In genomic region chr4:21946858-21947257, GRCh38 we compare ENCODE assay signal across 35 cellular contexts. TPM values are rescaled to one million over a fixed set of nuclear protein-coding genes. Genes with fewer than 3 reads are reported as not detected.
"Had no signal": no experiment of that assay in that cellular context is flagged by ENCODE, and none has a peak within 500 bp of the region (broad histone marks: within the 10 kb centered on the region; RNA-seq: fewer than 3 reads in every experiment).

No MANE protein-coding gene starts in this region.

- H3K36me3 Mint-ChIP-seq: activated naive CD8-positive, alpha-beta T cell treated with anti-CD3 and anti-CD28 coated beads for 36 hours; mesothelial cell of epicardium had no signal

- H3K4me1 Mint-ChIP-seq: activated naive CD8-positive, alpha-beta T cell treated with anti-CD3 and anti-CD28 coated beads for 36 hours had no signal

- H3K4me3 Mint-ChIP-seq: activated naive CD4-positive, alpha-beta T cell treated with anti-CD3 and anti-CD28 coated beads for 36 hours; activated naive CD8-positive, alpha-beta T cell treated with anti-CD3 and anti-CD28 coated beads for 36 hours; activated T-helper 1 cell treated with anti-CD3 and anti-CD28 coated beads, Interleukin-12 subunit alpha, Interleukin-12 subunit beta, Interleukin-2, Interleukin-4 antibody, amounts not matched to agents 30 ng/mL and 10 ng/mL and 1 ng/mL, durations not matched to agents 14 hours and 24 hours and 36 hours; naive thymus-derived CD4-positive, alpha-beta T cell; stimulated activated naive B cell treated with anti-CD40 and anti-IgM and Interleukin-4, amounts not matched to agents 10 μg/mL and 1 μg/mL and 100 μg/mL, for 72 hours; T-helper 1 cell treated with Interleukin-12 subunit alpha and Interleukin-12 subunit beta and Interleukin-4 antibody, amounts not matched to agents 30 μg/mL and 1 μg/mL, for 36 hours had no signal

- DNase-seq: activated CD4-positive, alpha-beta T cell treated with anti-CD3 and anti-CD28 coated beads for 48 hours; activated CD4-positive, alpha-beta T cell treated with anti-CD3 and anti-CD28 coated beads, Interleukin-2, amount 50 U/mL, for 48 hours; activated CD8-positive, alpha-beta memory T cell treated with anti-CD3 and anti-CD28 coated beads, Interleukin-2, amount 50 U/mL, for 4 hours; activated effector memory CD4-positive, alpha-beta T cell treated with anti-CD3 and anti-CD28 coated beads, Interleukin-2, amount 50 U/mL, for 16 hours; activated naive CD4-positive, alpha-beta T cell treated with anti-CD3 and anti-CD28 coated beads for 36 hours; activated naive CD8-positive, alpha-beta T cell treated with anti-CD3 and anti-CD28 coated beads for 36 hours; activated T-cell treated with anti-CD3 and anti-CD28 coated beads, Interleukin-2, amount 50 U/mL, for 1 hour; adrenal gland; brain microvascular endothelial cell; dermis blood vessel endothelial cell; effector CD8-positive, alpha-beta T cell; gastrocnemius medialis; islet precursor cell; left colon; naive thymus-derived CD4-positive, alpha-beta T cell; stimulated activated CD4-positive, alpha-beta T cell treated with anti-CD3 and anti-CD28 coated beads, Interleukin-1b, Interleukin-23, amount 100 ng/mL, for 48 hours; stimulated activated CD4-positive, alpha-beta T cell treated with anti-CD3 and anti-CD28 coated beads, Interleukin-4, amount 100 ng/mL, for 4 hours; stimulated activated CD8-positive, alpha-beta memory T cell treated with anti-CD3 and anti-CD28 coated beads, Interleukin-4, amount 100 ng/mL, for 48 hours; stimulated activated naive B cell treated with anti-CD40 and anti-IgM and Interleukin-4, amounts not matched to agents 10 μg/mL and 1 μg/mL and 100 μg/mL, for 72 hours; stomach; SW 1271; T-helper 9 cell; tibial artery had no signal

- H3K27ac Mint-ChIP-seq: activated naive CD4-positive, alpha-beta T cell treated with anti-CD3 and anti-CD28 coated beads for 36 hours; activated naive CD8-positive, alpha-beta T cell treated with anti-CD3 and anti-CD28 coated beads for 36 hours; activated T-helper 1 cell treated with anti-CD3 and anti-CD28 coated beads, Interleukin-12 subunit alpha, Interleukin-12 subunit beta, Interleukin-2, Interleukin-4 antibody, amounts not matched to agents 30 ng/mL and 10 ng/mL and 1 ng/mL, durations not matched to agents 14 hours and 24 hours and 36 hours; mesothelial cell of epicardium; naive thymus-derived CD4-positive, alpha-beta T cell; stimulated activated naive B cell treated with anti-CD40 and anti-IgM and Interleukin-4, amounts not matched to agents 10 μg/mL and 1 μg/mL and 100 μg/mL, for 72 hours; T-helper 1 cell treated with Interleukin-12 subunit alpha and Interleukin-12 subunit beta and Interleukin-4 antibody, amounts not matched to agents 30 μg/mL and 1 μg/mL, for 36 hours had no signal

- H3K9me3 Mint-ChIP-seq: activated naive CD4-positive, alpha-beta T cell treated with anti-CD3 and anti-CD28 coated beads for 36 hours; activated naive CD8-positive, alpha-beta T cell treated with anti-CD3 and anti-CD28 coated beads for 36 hours; activated T-helper 1 cell treated with anti-CD3 and anti-CD28 coated beads, Interleukin-12 subunit alpha, Interleukin-12 subunit beta, Interleukin-2, Interleukin-4 antibody, amounts not matched to agents 30 ng/mL and 10 ng/mL and 1 ng/mL, durations not matched to agents 14 hours and 24 hours and 36 hours; mesothelial cell of epicardium; T-helper 1 cell treated with Interleukin-12 subunit alpha and Interleukin-12 subunit beta and Interleukin-4 antibody, amounts not matched to agents 30 μg/mL and 1 μg/mL, for 36 hours had no signal

- ATAC-seq: activated CD4-positive, CD25-positive, alpha-beta regulatory T cell treated with anti-CD3 and anti-CD28 coated beads, Interleukin-2, amount 50 U/mL, for 24 hours; gastrocnemius medialis; left colon; naive thymus-derived CD4-positive, alpha-beta T cell; stimulated activated naive B cell treated with anti-CD40 and anti-IgM and Interleukin-4, amounts not matched to agents 10 μg/mL and 1 μg/mL and 100 μg/mL, for 72 hours had no signal

RNA-seq across cellular contexts. Expression of gene KCNIP4, which starts 1.7 kb away (rescaled TPM):
- total RNA-seq: activated CD8-positive, alpha-beta memory T cell treated with anti-CD3 and anti-CD28 coated beads for 36 hours; activated naive CD4-positive, alpha-beta T cell treated with anti-CD3 and anti-CD28 coated beads for 36 hours; activated naive CD8-positive, alpha-beta T cell treated with anti-CD3 and anti-CD28 coated beads for 36 hours; activated T-helper 1 cell treated with anti-CD3 and anti-CD28 coated beads, Interleukin-12 subunit alpha, Interleukin-12 subunit beta, Interleukin-2, Interleukin-4 antibody, amounts not matched to agents 30 ng/mL and 10 ng/mL and 1 ng/mL, durations not matched to agents 14 hours and 24 hours and 36 hours; ascending aorta; cardiac septum; dermis blood vessel endothelial cell; gastrocnemius medialis; lower leg skin; naive thymus-derived CD4-positive, alpha-beta T cell; pulmonary artery endothelial cell; right atrium auricular region; smooth muscle cell; suprapubic skin had no signal
